ENCODE assay signal across 16 cellular contexts in genomic region chr7:78073470-78074382, GRCh38.
DNase-seq lines count a peak whose midpoint lies in the region; ATAC-seq and TF ChIP-seq lines count a peak whose summit lies in the region.
"Had no signal": no experiment of that assay in that cellular context is flagged by ENCODE, and none has a peak within 500 bp of the region (broad histone marks: within the 10 kb centered on the region; RNA-seq: fewer than 3 reads in every experiment).

No MANE protein-coding gene starts in this region.

- H4K8ac ChIP-seq in H9 (replicated peaks; ENCODE audit: insufficient read length, low read depth, low read length) (no peak overlapping the region), mesenchymal stem cell (ENCODE audit: low read length) (no peak overlapping the region)

- no peak overlapping the region for H4K5ac ChIP-seq in H9 (ENCODE audit: insufficient read length, low read depth, low read length)

- no peaks in the 10 kb centered on the region for H3K27me3 ChIP-seq in H9 (ENCODE audit: insufficient read depth, low read length)
- H3K27me3 ChIP-seq in mesenchymal stem cell (ENCODE audit: control insufficient read depth in 1 of 2, insufficient read depth in 1 of 2, low read length in 2 of 2): no peaks in the 10 kb centered on the region
- H3K27me3 ChIP-seq in colonic mucosa: no peaks in the 10 kb centered on the region
- no peaks in the 10 kb centered on the region for H3K27me3 ChIP-seq in gastroesophageal sphincter

- H3K4ac ChIP-seq in H9 (ENCODE audit: low read depth, low read length) (no peak overlapping the region), mesenchymal stem cell (ENCODE audit: low read depth in 1 of 2, low read length in 2 of 2) (no peak overlapping the region)

- no peak overlapping the region for H2BK12ac ChIP-seq in H9 (ENCODE audit: insufficient read length, low read depth, low read length)
- H2BK12ac ChIP-seq in mesenchymal stem cell (ENCODE audit: low read length in 2 of 2): no peak overlapping the region

- H3K27ac Mint-ChIP-seq in H9: peak overlapping the region in 1 of 3 experiments; percentile 13; a peak in 2 of 7 replicates
- no peak overlapping the region; the same call in 1 of the 2 replicates for H3K27ac Mint-ChIP-seq in WTC11
- H3K27ac Mint-ChIP-seq: activated naive CD8-positive, alpha-beta T cell treated with anti-CD3 and anti-CD28 coated beads for 36 hours had no signal

- H3K23ac ChIP-seq in H9 (ENCODE audit: insufficient read length, low read depth, low read length): no peak overlapping the region
- H3K23ac ChIP-seq in mesenchymal stem cell (ENCODE audit: low read length in 2 of 2): no peak overlapping the region

- CTCF ChIA-PET in WTC11 (lab: Charles Lee): interaction anchor here (0.8 to 3.9 kb wide), 3 partner anchors 9 to 84 kb away, joined by 3 to 23 read pairs (median 3); no protein-coding TSS in a partner anchor

- DNase-seq in H9 (no peak), NCI-H2107 (lab: John Stamatoyannopoulos, UW) (peak; percentile 29), WTC11 (ENCODE audit: low spot score) (no peak), mesenchymal stem cell (peak; percentile 3), Right ventricle myocardium inferior (ENCODE audit: missing footprints) (no peak), colonic mucosa (no peak), EL (no peak)
- DNase-seq: activated CD4-positive, alpha-beta T cell treated with anti-CD3 and anti-CD28 coated beads for 48 hours; activated naive CD8-positive, alpha-beta T cell treated with anti-CD3 and anti-CD28 coated beads for 36 hours; activated T-cell treated with anti-CD3 and anti-CD28 coated beads, Interleukin-2, amount 50 U/mL, for 1 hour; caudate nucleus; foreskin melanocyte; stimulated activated naive CD8-positive, alpha-beta T cell treated with anti-CD3 and anti-CD28 coated beads, Interleukin-15, Interleukin-2, amounts not matched to agents 100 U/mL and 50 U/mL, for 24 hours; T1000 had no signal

- no peaks in the 10 kb centered on the region for H4K20me1 ChIP-seq in H9 (ENCODE audit: control insufficient read depth, insufficient read depth, insufficient read length)

- H2AK5ac ChIP-seq in H9 (ENCODE audit: insufficient read length, low read length) (no peak overlapping the region), mesenchymal stem cell (ENCODE audit: low read length, severe bottlenecking) (no peak overlapping the region)

- H3K9me3 Mint-ChIP-seq in H9: no peaks in the 10 kb centered on the region
- no peaks in the 10 kb centered on the region for H3K9me3 Mint-ChIP-seq in WTC11
- H3K9me3 Mint-ChIP-seq: activated naive CD8-positive, alpha-beta T cell treated with anti-CD3 and anti-CD28 coated beads for 36 hours had no signal

- H3T11ph ChIP-seq in H9 (ENCODE audit: low read length): no peak overlapping the region

- TF ChIP-seq CTCF in H9 (conservative IDR thresholded peaks at IDR 0.05) (no peak), WTC11 (IDR thresholded peaks at IDR 0.05) (no peak), colonic mucosa (IDR thresholded peaks at IDR 0.05) (no peak), gastroesophageal sphincter (IDR thresholded peaks at IDR 0.05) (no peak)

- H3K14ac ChIP-seq in H9 (ENCODE audit: insufficient read depth, low read length) (no peak overlapping the region), mesenchymal stem cell (ENCODE audit: low read length in 2 of 2) (no peak overlapping the region)

- H2BK120ac ChIP-seq in H9 (ENCODE audit: low read depth, low read length, poor library complexity, severe bottlenecking) (no peak overlapping the region), mesenchymal stem cell (ENCODE audit: low read depth, low read length) (no peak overlapping the region)

- H3K4me3 ChIP-seq in mesenchymal stem cell (ENCODE audit: insufficient read depth in 1 of 2, low read depth in 1 of 2, low read length in 2 of 2) (no peak overlapping the region), colonic mucosa (no peak overlapping the region), gastroesophageal sphincter (no peak overlapping the region)
- H3K4me3 ChIP-seq: smooth muscle cell had no signal

- H3K79me1 ChIP-seq in H9 (ENCODE audit: insufficient read depth, low read depth, low read length, poor library complexity, severe bottlenecking) (no peaks in the 10 kb centered on the region), mesenchymal stem cell (replicated peaks; ENCODE audit: low read length, poor library complexity, severe bottlenecking) (no peaks in the 10 kb centered on the region)

- ATAC-seq in WTC11 (peak; percentile 68), Right ventricle myocardium inferior (no peak), gastroesophageal sphincter (no peak)
- ATAC-seq: stimulated activated naive CD8-positive, alpha-beta T cell treated with anti-CD3 and anti-CD28 coated beads, Interleukin-15, Interleukin-2, amounts not matched to agents 100 U/mL and 50 U/mL, for 24 hours had no signal

- H2AFZ ChIP-seq in H9 (ENCODE audit: low read length) (no peak overlapping the region), mesenchymal stem cell (ENCODE audit: low read depth, low read length) (no peak overlapping the region)

- H3K4me1 Mint-ChIP-seq in H9: peaks cover 19 to 23% of the 10 kb centered on the region in 2 experiments
- H3K4me1 Mint-ChIP-seq in WTC11: peaks cover 20% of the 10 kb centered on the region
- H3K4me1 Mint-ChIP-seq: activated naive CD8-positive, alpha-beta T cell treated with anti-CD3 and anti-CD28 coated beads for 36 hours had no signal

- H3K56ac ChIP-seq in H9 (ENCODE audit: insufficient read length, low read depth, low read length): no peak overlapping the region

- WGBS in H9 (ENCODE audit: extremely low coverage, insufficient read length, low lambda C conversion rate): no CpG with 5 or more reads among the region's 9 CpGs
- WGBS in mesenchymal stem cell: 43% methylated on average over 7 of the region's 9 CpGs
- WGBS in gastroesophageal sphincter (ENCODE audit: low coverage in 1 of 2), 2 donors: 82 to 85% methylated on average over 4 to 9 of the region's 9 CpGs

- no peaks in the 10 kb centered on the region for H3K23me2 ChIP-seq in H9 (ENCODE audit: insufficient read length, low read depth, low read length, poor library complexity, severe bottlenecking)

- H3K9ac ChIP-seq in H9 (ENCODE audit: extremely low read depth, insufficient read length, low read length) (no peak overlapping the region), mesenchymal stem cell (ENCODE audit: low read length) (no peak overlapping the region), colonic mucosa (ENCODE audit: low read depth in 2 of 2, low read length in 2 of 2) (no peak overlapping the region)

- H3K4me2 ChIP-seq in H9 (ENCODE audit: insufficient read depth, insufficient read length, low read length) (peak overlapping the region; percentile 5), mesenchymal stem cell (ENCODE audit: low read length, poor library complexity, severe bottlenecking) (no peak overlapping the region)
- H3K4me2 ChIP-seq: smooth muscle cell had no signal

- H3K36me3 ChIP-seq in mesenchymal stem cell (ENCODE audit: control insufficient read depth in 1 of 2, insufficient read depth in 2 of 2, low read depth in 1 of 2, low read length in 2 of 2) (no peaks in the 10 kb centered on the region), colonic mucosa (no peaks in the 10 kb centered on the region), gastroesophageal sphincter (no peaks in the 10 kb centered on the region)

- H3K18ac ChIP-seq in H9 (ENCODE audit: insufficient read length, low read depth, low read length) (no peak overlapping the region), mesenchymal stem cell (ENCODE audit: low read depth in 1 of 2, low read length in 2 of 2) (no peak overlapping the region)

- H2BK15ac ChIP-seq in H9 (ENCODE audit: low read depth, low read length): no peak overlapping the region
- no peak overlapping the region for H2BK15ac ChIP-seq in mesenchymal stem cell (ENCODE audit: low read depth, poor library complexity, severe bottlenecking)

- TF ChIP-seq EP300 in gastroesophageal sphincter (IDR thresholded peaks at IDR 0.05): no peak

- H3K27me3 Mint-ChIP-seq in H9 (ENCODE audit: low read depth): peaks cover 6% of the 10 kb centered on the region
- H3K27me3 Mint-ChIP-seq in WTC11 (ENCODE audit: low read depth): peaks cover 23% of the 10 kb centered on the region

- H3K4me3 Mint-ChIP-seq in H9 (no peak overlapping the region; a peak in 1 of 5 replicates), WTC11 (peak overlapping the region; percentile 21; the same call in 1 of the 2 replicates)
- H3K4me3 Mint-ChIP-seq: activated naive CD8-positive, alpha-beta T cell treated with anti-CD3 and anti-CD28 coated beads for 36 hours had no signal

- H3K27ac ChIP-seq in H9 (ENCODE audit: insufficient read length, low read depth, low read length): no peak overlapping the region
- no peak overlapping the region for H3K27ac ChIP-seq in mesenchymal stem cell (ENCODE audit: low read length, poor library complexity, severe bottlenecking)
- no peak overlapping the region for H3K27ac ChIP-seq in colonic mucosa
- H3K27ac ChIP-seq in gastroesophageal sphincter: no peak overlapping the region

- H2BK5ac ChIP-seq in H9 (ENCODE audit: insufficient read length, low read length) (no peak overlapping the region), mesenchymal stem cell (ENCODE audit: low read depth, low read length, poor library complexity, severe bottlenecking) (no peak overlapping the region)

- H3K79me2 ChIP-seq in H9 (ENCODE audit: insufficient read depth, low read length): no peaks in the 10 kb centered on the region

- intact Hi-C loops in Right ventricle myocardium inferior (cut with DNase I): no loop called here
- intact Hi-C loops in colonic mucosa (cut with DNase I): no loop called here

- POLR2A ChIA-PET in WTC11 (lab: Charles Lee): no interaction called here

- no peaks in the 10 kb centered on the region for H3K36me3 Mint-ChIP-seq in H9 (ENCODE audit: insufficient read depth in 1 of 3, low read depth in 3 of 3)
- H3K36me3 Mint-ChIP-seq in WTC11: 0 out of 2 replicates have a peak, but pooled peaks cover 3% of the 10 kb centered on the region
- H3K36me3 Mint-ChIP-seq: activated naive CD8-positive, alpha-beta T cell treated with anti-CD3 and anti-CD28 coated beads for 36 hours had no signal

- TF ChIP-seq POLR2A in gastroesophageal sphincter (IDR thresholded peaks at IDR 0.05): no peak

- H3K4me1 ChIP-seq in H9 (ENCODE audit: insufficient read depth, low read length): peaks cover 9% of the 10 kb centered on the region; the same call in 1 of the 2 replicates
- H3K4me1 ChIP-seq in mesenchymal stem cell (ENCODE audit: control insufficient read depth, insufficient read depth, low read depth, low read length): no peaks in the 10 kb centered on the region
- H3K4me1 ChIP-seq in colonic mucosa: no peaks in the 10 kb centered on the region
- no peaks in the 10 kb centered on the region for H3K4me1 ChIP-seq in gastroesophageal sphincter

- H3K9me3 ChIP-seq in H9 (ENCODE audit: control insufficient read depth, low read depth, low read length): no peaks in the 10 kb centered on the region
- H3K9me3 ChIP-seq in mesenchymal stem cell (ENCODE audit: control insufficient read depth, low read length): peaks cover 4% of the 10 kb centered on the region
- no peaks in the 10 kb centered on the region for H3K9me3 ChIP-seq in colonic mucosa
- no peaks in the 10 kb centered on the region for H3K9me3 ChIP-seq in gastroesophageal sphincter

- H2BK20ac ChIP-seq in H9 (ENCODE audit: low read depth, low read length, poor library complexity, severe bottlenecking): no peak overlapping the region

- H4K91ac ChIP-seq in H9 (ENCODE audit: insufficient read length, low read depth, low read length) (no peak overlapping the region), mesenchymal stem cell (ENCODE audit: low read length) (no peak overlapping the region)

Comparison
In these comparisons a context has a peak if more than half of its experiments do, and no peak if none do; other contexts are left out.
1. DNase-seq: peak in NCI-H2107 (single experiment) and mesenchymal stem cell (single experiment); none in H9 (single experiment), WTC11 (single experiment), Right ventricle myocardium inferior (single experiment), colonic mucosa (single experiment) and EL (single experiment).